ENCODE assay signal across 19 cellular contexts in genomic region chr2:128798502-128799283, GRCh38.
DNase-seq lines count a peak whose midpoint lies in the region; ATAC-seq and TF ChIP-seq lines count a peak whose summit lies in the region.
"Had no signal": no experiment of that assay in that cellular context is flagged by ENCODE, and none has a peak within 500 bp of the region (broad histone marks: within the 10 kb centered on the region; RNA-seq: fewer than 3 reads in every experiment).

No MANE protein-coding gene starts in this region.

- no peaks in the 10 kb centered on the region for H3K9me3 Mint-ChIP-seq in H9
- no peaks in the 10 kb centered on the region for H3K9me3 Mint-ChIP-seq in activated T-cell treated with anti-CD3 and anti-CD28 coated beads, Interleukin-2, amount 50 U/mL, for 4 hours
- H3K9me3 Mint-ChIP-seq: CD4-positive, alpha-beta T cell; dendritic cell treated with granulocyte-macrophage colony-stimulating factor and Interleukin-4, amounts not matched to agents 40 ng/mL and 50 ng/mL, for 4 days; memory B cell had no signal

- H3K27ac Mint-ChIP-seq in H9, result no peak overlapping the region
- H3K27ac Mint-ChIP-seq: CD4-positive, alpha-beta T cell; dendritic cell treated with granulocyte-macrophage colony-stimulating factor and Interleukin-4, amounts not matched to agents 40 ng/mL and 50 ng/mL, for 4 days; memory B cell had no signal

- no peak overlapping the region for H2BK5ac ChIP-seq in H9 (ENCODE audit: insufficient read length, low read length)

- no peak overlapping the region for H3K56ac ChIP-seq in H9 (ENCODE audit: insufficient read length, low read depth, low read length)

- H3K9me3 ChIP-seq in H9 (ENCODE audit: control insufficient read depth, low read depth, low read length) (no peaks in the 10 kb centered on the region), skeletal muscle tissue (ENCODE audit: control insufficient read depth in 3 of 3, low read length in 3 of 3) (no peaks in the 10 kb centered on the region)
- H3K9me3 ChIP-seq: testis had no signal

- peaks cover 12% of the 10 kb centered on the region in 2 experiments; a peak in 3 of 4 replicates for H3K4me1 Mint-ChIP-seq in H9
- no peaks in the 10 kb centered on the region for H3K4me1 Mint-ChIP-seq in activated T-cell treated with anti-CD3 and anti-CD28 coated beads, Interleukin-2, amount 50 U/mL, for 4 hours (ENCODE audit: low read depth)
- H3K4me1 Mint-ChIP-seq: naive B cell had no signal

- no peaks in the 10 kb centered on the region for H3K79me2 ChIP-seq in H9 (ENCODE audit: insufficient read depth, low read length)

- ATAC-seq in activated T-cell treated with anti-CD3 and anti-CD28 coated beads, Interleukin-2, amount 50 U/mL, for 4 hours, result no peak
- no peak for ATAC-seq in GM18520 (IDR thresholded peaks at IDR 0.05; ENCODE audit: unreplicated experiment)

- no peak overlapping the region for H4K91ac ChIP-seq in H9 (ENCODE audit: insufficient read length, low read depth, low read length)

- H3K79me1 ChIP-seq in H9 (ENCODE audit: insufficient read depth, low read depth, low read length, poor library complexity, severe bottlenecking), result no peaks in the 10 kb centered on the region

- H3K4me3 ChIP-seq in skeletal muscle tissue (ENCODE audit: low read length in 3 of 3), result peak overlapping the region; percentile 14 to 35 (median 31)
- H3K4me3 ChIP-seq: testis had no signal

- H3T11ph ChIP-seq in H9 (ENCODE audit: low read length), result no peak overlapping the region

- H3K4ac ChIP-seq in H9 (ENCODE audit: low read depth, low read length), result no peak overlapping the region

- no peak overlapping the region for H2AK5ac ChIP-seq in H9 (ENCODE audit: insufficient read length, low read length)

- H3K4me2 ChIP-seq in H9 (ENCODE audit: insufficient read depth, insufficient read length, low read length), result no peak overlapping the region

- no peak overlapping the region for H3K18ac ChIP-seq in H9 (ENCODE audit: insufficient read length, low read depth, low read length)

- no peak overlapping the region for H3K9ac ChIP-seq in H9 (ENCODE audit: extremely low read depth, insufficient read length, low read length)
- peak overlapping the region in 2 of 3 donors; percentile 1 to 50 for H3K9ac ChIP-seq in skeletal muscle tissue (ENCODE audit: low read depth in 1 of 3, low read length in 3 of 3)

- no CpG with 5 or more reads among the region's 9 CpGs for WGBS in H9 (ENCODE audit: extremely low coverage, insufficient read length, low lambda C conversion rate)

- H4K20me1 ChIP-seq in H9 (ENCODE audit: control insufficient read depth, insufficient read depth, insufficient read length), result no peaks in the 10 kb centered on the region

- H2BK120ac ChIP-seq in H9 (ENCODE audit: low read depth, low read length, poor library complexity, severe bottlenecking), result no peak overlapping the region

- H3K36me3 Mint-ChIP-seq in H9 (ENCODE audit: insufficient read depth in 1 of 3, low read depth in 3 of 3), result no peaks in the 10 kb centered on the region
- no peaks in the 10 kb centered on the region for H3K36me3 Mint-ChIP-seq in activated T-cell treated with anti-CD3 and anti-CD28 coated beads, Interleukin-2, amount 50 U/mL, for 4 hours (ENCODE audit: insufficient read depth)
- H3K36me3 Mint-ChIP-seq: memory B cell, naive B cell had no signal

- H3K14ac ChIP-seq in H9 (ENCODE audit: insufficient read depth, low read length), result no peak overlapping the region; the same call in 1 of the 2 replicates

- DNase-seq in H9 (peak; percentile 14), RPMI8226 (peak; percentile 13), GF-D8 (lab: John Stamatoyannopoulos, UW) (no peak)
- no peak for DNase-seq in activated T-cell treated with anti-CD3 and anti-CD28 coated beads, Interleukin-2, amount 50 U/mL, for 4 hours
- DNase-seq: activated CD4-positive, alpha-beta T cell treated with anti-CD3 and anti-CD28 coated beads, Interleukin-2, amount 50 U/mL, for 48 hours; activated CD4-positive, CD25-positive, alpha-beta regulatory T cell; activated naive CD4-positive, alpha-beta T cell treated with Interleukin-2 at 50 U/mL for 16 hours; CD4-positive, alpha-beta T cell; DMS53; GDM1; MV-4-11; naive B cell; NCI-H1694 treated with DMSO at 0.1 percent for 48 hours; testis had no signal

- no peak overlapping the region for H2AFZ ChIP-seq in H9 (ENCODE audit: low read length)

- H3K23me2 ChIP-seq in H9 (ENCODE audit: insufficient read length, low read depth, low read length, poor library complexity, severe bottlenecking), result no peaks in the 10 kb centered on the region

- H3K4me1 ChIP-seq in H9 (ENCODE audit: insufficient read depth, low read length), result no peaks in the 10 kb centered on the region; the same call in 1 of the 2 replicates
- peaks cover 11 to 27% (median 19%) of the 10 kb centered on the region in 3 donors for H3K4me1 ChIP-seq in skeletal muscle tissue (ENCODE audit: control insufficient read depth in 3 of 3, insufficient read depth in 3 of 3, low read length in 3 of 3)
- H3K4me1 ChIP-seq: testis had no signal

- no peak overlapping the region for H3K4me3 Mint-ChIP-seq in H9
- H3K4me3 Mint-ChIP-seq in activated T-cell treated with anti-CD3 and anti-CD28 coated beads, Interleukin-2, amount 50 U/mL, for 4 hours, result no peak overlapping the region
- H3K4me3 Mint-ChIP-seq: CD4-positive, alpha-beta T cell; dendritic cell treated with granulocyte-macrophage colony-stimulating factor and Interleukin-4, amounts not matched to agents 40 ng/mL and 50 ng/mL, for 4 days; memory B cell; naive B cell had no signal

- H3K27ac ChIP-seq in H9 (ENCODE audit: insufficient read length, low read depth, low read length), result no peak overlapping the region
- peak overlapping the region; percentile 52 for H3K27ac ChIP-seq in layer of hippocampus (ENCODE audit: low read depth, low read length)
- peak overlapping the region; percentile 93 for H3K27ac ChIP-seq in skeletal muscle tissue (ENCODE audit: low read depth, low read length)
- H3K27ac ChIP-seq: testis had no signal

- H2BK12ac ChIP-seq in H9 (ENCODE audit: insufficient read length, low read depth, low read length), result no peak overlapping the region

- no peak overlapping the region for H2BK20ac ChIP-seq in H9 (ENCODE audit: low read depth, low read length, poor library complexity, severe bottlenecking)

- no peak overlapping the region for H3K23ac ChIP-seq in H9 (ENCODE audit: insufficient read length, low read depth, low read length)

- no peak for TF ChIP-seq CTCF in H9 (conservative IDR thresholded peaks at IDR 0.05)

- H4K5ac ChIP-seq in H9 (ENCODE audit: insufficient read length, low read depth, low read length), result no peak overlapping the region

- H2BK15ac ChIP-seq in H9 (ENCODE audit: low read depth, low read length), result no peak overlapping the region

- H3K27me3 ChIP-seq in H9 (ENCODE audit: insufficient read depth, low read length) (no peaks in the 10 kb centered on the region), layer of hippocampus (ENCODE audit: control insufficient read depth, insufficient read depth, low read length) (no peaks in the 10 kb centered on the region), skeletal muscle tissue (ENCODE audit: control insufficient read depth in 3 of 3, insufficient read depth in 3 of 3, low read length in 3 of 3) (no peaks in the 10 kb centered on the region)
- H3K27me3 ChIP-seq: testis had no signal

- no peak overlapping the region for H4K8ac ChIP-seq in H9 (replicated peaks; ENCODE audit: insufficient read length, low read depth, low read length)

- no peaks in the 10 kb centered on the region for H3K36me3 ChIP-seq in skeletal muscle tissue (ENCODE audit: control insufficient read depth in 3 of 3, insufficient read depth in 3 of 3, low read length in 3 of 3)

- peaks cover 3% of the 10 kb centered on the region; the same call in 1 of the 2 replicates for H3K27me3 Mint-ChIP-seq in H9 (ENCODE audit: low read depth)
- no peaks in the 10 kb centered on the region for H3K27me3 Mint-ChIP-seq in activated T-cell treated with anti-CD3 and anti-CD28 coated beads, Interleukin-2, amount 50 U/mL, for 4 hours (ENCODE audit: low read depth)
- H3K27me3 Mint-ChIP-seq: CD4-positive, alpha-beta T cell had no signal

Comparison
In these comparisons a context has a peak if more than half of its experiments do, and no peak if none do; other contexts are left out.
1. DNase-seq: peak in H9 (single experiment) and RPMI8226 (single experiment); none in GF-D8 (single experiment) and activated T-cell treated with anti-CD3 and anti-CD28 coated beads, Interleukin-2, amount 50 U/mL, for 4 hours (single experiment).